ENCODE assay signal across 35 cellular contexts in genomic region chr17:38379448-38379847, GRCh38. TPM values are rescaled to one million over a fixed set of nuclear protein-coding genes. Genes with fewer than 3 reads are reported as not detected.
"Had no signal": no experiment of that assay in that cellular context is flagged by ENCODE, and none has a peak within 500 bp of the region (broad histone marks: within the 10 kb centered on the region; RNA-seq: fewer than 3 reads in every experiment).

No MANE protein-coding gene starts in this region.

- DNase-seq: activated CD4-positive, alpha-beta memory T cell treated with anti-CD3 and anti-CD28 coated beads for 36 hours; activated CD4-positive, alpha-beta T cell treated with anti-CD3 and anti-CD28 coated beads for 36 hours; activated CD4-positive, alpha-beta T cell treated with anti-CD3 and anti-CD28 coated beads, Interleukin-2, amount 10 ng/mL, durations not matched to agents 24 days and 14 days; activated CD4-positive, CD25-positive, alpha-beta regulatory T cell; activated CD4-positive, CD25-positive, alpha-beta regulatory T cell treated with anti-CD3 and anti-CD28 coated beads, Interleukin-2, amount 50 U/mL, for 72 hours; activated CD8-positive, alpha-beta memory T cell treated with anti-CD3 and anti-CD28 coated beads, Interleukin-2, amount 10 ng/mL, durations not matched to agents 7 days and 5 days; activated CD8-positive, alpha-beta memory T cell treated with anti-CD3 and anti-CD28 coated beads, Interleukin-2, amount 50 U/mL, for 4 hours; activated CD8-positive, alpha-beta T cell treated with anti-CD3 and anti-CD28 coated beads, Interleukin-2, amount 10 ng/mL, durations not matched to agents 7 days and 5 days; activated effector memory CD4-positive, alpha-beta T cell treated with anti-CD3 and anti-CD28 coated beads, Interleukin-2, amount 50 U/mL, for 16 hours; activated naive CD4-positive, alpha-beta T cell treated with anti-CD3 and anti-CD28 coated beads for 36 hours; activated naive CD8-positive, alpha-beta T cell treated with anti-CD3 and anti-CD28 coated beads for 36 hours; activated naive CD8-positive, alpha-beta T cell treated with anti-CD3 and anti-CD28 coated beads, Interleukin-2, amount 50 U/mL, for 24 hours; activated T-cell treated with anti-CD3 and anti-CD28 coated beads, Interleukin-2, amount 50 U/mL, for 1 hour; activated T-cell treated with anti-CD3 and anti-CD28 coated beads, Interleukin-2, amount 50 U/mL, for 48 hours; adrenal gland; amygdala; aorta; body of pancreas; caudate nucleus; colonic mucosa; effector CD8-positive, alpha-beta T cell; erythroblast; esophagus squamous epithelium; foreskin melanocyte; T-helper 1 cell; T-helper 17 cell; T1000 had no signal

- H3K4me1 Mint-ChIP-seq: activated CD4-positive, alpha-beta T cell treated with anti-CD3 and anti-CD28 coated beads for 36 hours; activated CD4-positive, alpha-beta T cell treated with anti-CD3 and anti-CD28 coated beads, Interleukin-2, amount 10 ng/mL, durations not matched to agents 24 days and 14 days; activated CD8-positive, alpha-beta memory T cell treated with anti-CD3 and anti-CD28 coated beads, Interleukin-2, amount 10 ng/mL, durations not matched to agents 7 days and 5 days; activated naive CD4-positive, alpha-beta T cell treated with anti-CD3 and anti-CD28 coated beads, Interleukin-2, amount 50 U/mL, for 24 hours; activated naive CD8-positive, alpha-beta T cell treated with anti-CD3 and anti-CD28 coated beads for 36 hours; activated naive CD8-positive, alpha-beta T cell treated with anti-CD3 and anti-CD28 coated beads, Interleukin-2, amount 50 U/mL, for 24 hours had no signal

- H3K27me3 ChIP-seq: adrenal gland, body of pancreas, colonic mucosa, esophagus squamous epithelium, gastroesophageal sphincter had no signal

- H3K27me3 Mint-ChIP-seq: activated CD4-positive, alpha-beta memory T cell treated with anti-CD3 and anti-CD28 coated beads for 36 hours; activated CD4-positive, alpha-beta T cell treated with anti-CD3 and anti-CD28 coated beads for 36 hours; activated CD4-positive, alpha-beta T cell treated with anti-CD3 and anti-CD28 coated beads, Interleukin-2, amount 10 ng/mL, durations not matched to agents 24 days and 14 days; activated CD8-positive, alpha-beta memory T cell treated with anti-CD3 and anti-CD28 coated beads, Interleukin-2, amount 10 ng/mL, durations not matched to agents 7 days and 5 days; activated naive CD4-positive, alpha-beta T cell treated with anti-CD3 and anti-CD28 coated beads, Interleukin-2, amount 50 U/mL, for 24 hours; activated naive CD8-positive, alpha-beta T cell treated with anti-CD3 and anti-CD28 coated beads for 36 hours; activated naive CD8-positive, alpha-beta T cell treated with anti-CD3 and anti-CD28 coated beads, Interleukin-2, amount 50 U/mL, for 24 hours; T-helper 17 cell had no signal

- H3K4me3 Mint-ChIP-seq: activated CD4-positive, alpha-beta memory T cell treated with anti-CD3 and anti-CD28 coated beads for 36 hours; activated CD4-positive, alpha-beta T cell treated with anti-CD3 and anti-CD28 coated beads for 36 hours; activated CD4-positive, alpha-beta T cell treated with anti-CD3 and anti-CD28 coated beads, Interleukin-2, amount 10 ng/mL, durations not matched to agents 24 days and 14 days; activated CD8-positive, alpha-beta memory T cell treated with anti-CD3 and anti-CD28 coated beads, Interleukin-2, amount 10 ng/mL, durations not matched to agents 7 days and 5 days; activated CD8-positive, alpha-beta T cell treated with anti-CD3 and anti-CD28 coated beads, Interleukin-2, amount 10 ng/mL, durations not matched to agents 7 days and 5 days; activated naive CD4-positive, alpha-beta T cell treated with anti-CD3 and anti-CD28 coated beads for 36 hours; activated naive CD4-positive, alpha-beta T cell treated with anti-CD3 and anti-CD28 coated beads, Interleukin-2, amount 50 U/mL, for 24 hours; activated naive CD8-positive, alpha-beta T cell treated with anti-CD3 and anti-CD28 coated beads for 36 hours; activated naive CD8-positive, alpha-beta T cell treated with anti-CD3 and anti-CD28 coated beads, Interleukin-2, amount 50 U/mL, for 24 hours; activated T-helper 1 cell treated with anti-CD3 and anti-CD28 coated beads, Interleukin-12 subunit alpha, Interleukin-12 subunit beta, Interleukin-2, Interleukin-4 antibody, amounts not matched to agents 30 ng/mL and 10 ng/mL and 1 ng/mL, durations not matched to agents 14 hours and 24 hours and 36 hours; T-helper 17 cell; T-helper 2 cell treated with Interferon-gamma antibody and Interleukin-4, amounts not matched to agents 5 μg/mL and 100 μg/mL, for 36 hours had no signal

- H3K27ac ChIP-seq: adrenal gland, body of pancreas, colonic mucosa, gastroesophageal sphincter had no signal

- H3K9me3 ChIP-seq: adrenal gland, body of pancreas, colonic mucosa, esophagus squamous epithelium, gastroesophageal sphincter had no signal

- H3K4me3 ChIP-seq: adrenal gland, body of pancreas, colonic mucosa, esophagus squamous epithelium, gastroesophageal sphincter had no signal

- H3K4me1 ChIP-seq: adrenal gland, colonic mucosa, gastroesophageal sphincter had no signal

- H3K9me3 Mint-ChIP-seq: activated CD4-positive, alpha-beta memory T cell treated with anti-CD3 and anti-CD28 coated beads for 36 hours; activated CD4-positive, alpha-beta T cell treated with anti-CD3 and anti-CD28 coated beads, Interleukin-2, amount 10 ng/mL, durations not matched to agents 24 days and 14 days; activated naive CD4-positive, alpha-beta T cell treated with anti-CD3 and anti-CD28 coated beads for 36 hours; activated naive CD4-positive, alpha-beta T cell treated with anti-CD3 and anti-CD28 coated beads, Interleukin-2, amount 50 U/mL, for 24 hours; activated naive CD8-positive, alpha-beta T cell treated with anti-CD3 and anti-CD28 coated beads for 36 hours; activated naive CD8-positive, alpha-beta T cell treated with anti-CD3 and anti-CD28 coated beads, Interleukin-2, amount 50 U/mL, for 24 hours; activated T-helper 1 cell treated with anti-CD3 and anti-CD28 coated beads, Interleukin-12 subunit alpha, Interleukin-12 subunit beta, Interleukin-2, Interleukin-4 antibody, amounts not matched to agents 30 ng/mL and 10 ng/mL and 1 ng/mL, durations not matched to agents 14 hours and 24 hours and 36 hours; T-helper 2 cell treated with Interferon-gamma antibody and Interleukin-4, amounts not matched to agents 5 μg/mL and 100 μg/mL, for 36 hours had no signal

- ATAC-seq: activated CD4-positive, alpha-beta T cell treated with anti-CD3 and anti-CD28 coated beads for 36 hours; activated CD8-positive, alpha-beta memory T cell treated with anti-CD3 and anti-CD28 coated beads, Interleukin-2, amount 10 ng/mL, durations not matched to agents 7 days and 5 days; activated CD8-positive, alpha-beta T cell treated with anti-CD3 and anti-CD28 coated beads, Interleukin-2, amount 10 ng/mL, durations not matched to agents 7 days and 5 days; activated naive CD8-positive, alpha-beta T cell treated with anti-CD3 and anti-CD28 coated beads, Interleukin-2, amount 50 U/mL, for 24 hours; body of pancreas; gastroesophageal sphincter; T-helper 17 cell had no signal

- H3K27ac Mint-ChIP-seq: activated CD4-positive, alpha-beta memory T cell treated with anti-CD3 and anti-CD28 coated beads for 36 hours; activated CD4-positive, alpha-beta T cell treated with anti-CD3 and anti-CD28 coated beads for 36 hours; activated CD4-positive, alpha-beta T cell treated with anti-CD3 and anti-CD28 coated beads, Interleukin-2, amount 10 ng/mL, durations not matched to agents 24 days and 14 days; activated CD8-positive, alpha-beta memory T cell treated with anti-CD3 and anti-CD28 coated beads, Interleukin-2, amount 10 ng/mL, durations not matched to agents 7 days and 5 days; activated CD8-positive, alpha-beta T cell treated with anti-CD3 and anti-CD28 coated beads, Interleukin-2, amount 10 ng/mL, durations not matched to agents 7 days and 5 days; activated naive CD4-positive, alpha-beta T cell treated with anti-CD3 and anti-CD28 coated beads for 36 hours; activated naive CD4-positive, alpha-beta T cell treated with anti-CD3 and anti-CD28 coated beads, Interleukin-2, amount 50 U/mL, for 24 hours; activated naive CD8-positive, alpha-beta T cell treated with anti-CD3 and anti-CD28 coated beads for 36 hours; activated naive CD8-positive, alpha-beta T cell treated with anti-CD3 and anti-CD28 coated beads, Interleukin-2, amount 50 U/mL, for 24 hours; activated T-helper 1 cell treated with anti-CD3 and anti-CD28 coated beads, Interleukin-12 subunit alpha, Interleukin-12 subunit beta, Interleukin-2, Interleukin-4 antibody, amounts not matched to agents 30 ng/mL and 10 ng/mL and 1 ng/mL, durations not matched to agents 14 hours and 24 hours and 36 hours; activated T-helper 2 cell treated with anti-CD3 and anti-CD28 coated beads, Interferon-gamma antibody, Interleukin-2, Interleukin-4, amounts not matched to agents 10 μg/mL and 5 μg/mL and 100 μg/mL, durations not matched to agents 14 hours and 24 hours and 36 hours; T-helper 17 cell; T-helper 2 cell treated with Interferon-gamma antibody and Interleukin-4, amounts not matched to agents 5 μg/mL and 100 μg/mL, for 36 hours had no signal

RNA-seq across cellular contexts. Expression of gene GPR179, which starts 35.7 kb away (rescaled TPM):
- total RNA-seq: activated CD4-positive, alpha-beta T cell treated with anti-CD3 and anti-CD28 coated beads, Interleukin-2, amount 10 ng/mL, durations not matched to agents 24 days and 14 days; activated T-helper 2 cell treated with anti-CD3 and anti-CD28 coated beads, Interferon-gamma antibody, Interleukin-2, Interleukin-4, amounts not matched to agents 10 μg/mL and 5 μg/mL and 100 μg/mL, durations not matched to agents 14 hours and 24 hours and 36 hours; aorta; dermis microvascular lymphatic vessel endothelial cell; endothelial cell of umbilical vein; glomerular endothelial cell; T-helper 17 cell had no signal
